1 cellular context compared by ENCODE assay signal in the genomic region with DNA sequence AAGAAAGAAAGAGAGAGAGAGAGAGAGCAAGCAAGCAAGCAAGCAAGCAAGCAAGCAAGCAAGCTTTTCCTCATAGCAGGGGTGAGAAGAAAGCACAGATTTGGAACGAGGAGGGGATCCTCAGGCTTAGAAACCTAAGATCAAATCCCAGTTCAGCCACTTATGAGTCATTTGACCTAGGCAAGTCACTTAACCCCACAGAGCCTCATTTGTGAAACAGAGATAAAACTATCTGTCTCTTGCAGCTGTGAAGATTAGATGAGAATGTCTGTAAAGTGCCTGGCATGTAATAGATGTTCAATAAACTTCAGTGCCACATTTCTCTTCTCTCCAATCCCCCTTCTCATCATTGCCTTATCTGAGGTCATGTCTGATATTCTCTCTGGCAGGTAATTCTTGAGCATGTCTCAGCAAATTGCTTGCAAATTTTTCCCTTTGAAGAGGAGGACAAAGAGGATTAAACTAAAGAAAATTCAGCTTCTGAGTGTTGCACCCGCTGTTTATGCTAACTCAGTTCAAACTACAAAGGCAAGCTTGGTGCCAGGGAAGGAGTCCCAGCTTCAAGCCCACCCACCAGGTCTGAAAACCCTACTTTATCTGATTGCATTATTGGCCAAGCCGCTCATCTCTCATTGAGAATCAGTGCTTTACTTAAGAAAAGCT.
TF ChIP-seq lines count a peak whose summit lies in the region.

No MANE protein-coding gene starts in this region.

TF ChIP-seq in H1, 55 proteins besides CTCF, POLR2A, EP300 and RAD21 (continued from another document):
- TF ChIP-seq, protein P1, sequence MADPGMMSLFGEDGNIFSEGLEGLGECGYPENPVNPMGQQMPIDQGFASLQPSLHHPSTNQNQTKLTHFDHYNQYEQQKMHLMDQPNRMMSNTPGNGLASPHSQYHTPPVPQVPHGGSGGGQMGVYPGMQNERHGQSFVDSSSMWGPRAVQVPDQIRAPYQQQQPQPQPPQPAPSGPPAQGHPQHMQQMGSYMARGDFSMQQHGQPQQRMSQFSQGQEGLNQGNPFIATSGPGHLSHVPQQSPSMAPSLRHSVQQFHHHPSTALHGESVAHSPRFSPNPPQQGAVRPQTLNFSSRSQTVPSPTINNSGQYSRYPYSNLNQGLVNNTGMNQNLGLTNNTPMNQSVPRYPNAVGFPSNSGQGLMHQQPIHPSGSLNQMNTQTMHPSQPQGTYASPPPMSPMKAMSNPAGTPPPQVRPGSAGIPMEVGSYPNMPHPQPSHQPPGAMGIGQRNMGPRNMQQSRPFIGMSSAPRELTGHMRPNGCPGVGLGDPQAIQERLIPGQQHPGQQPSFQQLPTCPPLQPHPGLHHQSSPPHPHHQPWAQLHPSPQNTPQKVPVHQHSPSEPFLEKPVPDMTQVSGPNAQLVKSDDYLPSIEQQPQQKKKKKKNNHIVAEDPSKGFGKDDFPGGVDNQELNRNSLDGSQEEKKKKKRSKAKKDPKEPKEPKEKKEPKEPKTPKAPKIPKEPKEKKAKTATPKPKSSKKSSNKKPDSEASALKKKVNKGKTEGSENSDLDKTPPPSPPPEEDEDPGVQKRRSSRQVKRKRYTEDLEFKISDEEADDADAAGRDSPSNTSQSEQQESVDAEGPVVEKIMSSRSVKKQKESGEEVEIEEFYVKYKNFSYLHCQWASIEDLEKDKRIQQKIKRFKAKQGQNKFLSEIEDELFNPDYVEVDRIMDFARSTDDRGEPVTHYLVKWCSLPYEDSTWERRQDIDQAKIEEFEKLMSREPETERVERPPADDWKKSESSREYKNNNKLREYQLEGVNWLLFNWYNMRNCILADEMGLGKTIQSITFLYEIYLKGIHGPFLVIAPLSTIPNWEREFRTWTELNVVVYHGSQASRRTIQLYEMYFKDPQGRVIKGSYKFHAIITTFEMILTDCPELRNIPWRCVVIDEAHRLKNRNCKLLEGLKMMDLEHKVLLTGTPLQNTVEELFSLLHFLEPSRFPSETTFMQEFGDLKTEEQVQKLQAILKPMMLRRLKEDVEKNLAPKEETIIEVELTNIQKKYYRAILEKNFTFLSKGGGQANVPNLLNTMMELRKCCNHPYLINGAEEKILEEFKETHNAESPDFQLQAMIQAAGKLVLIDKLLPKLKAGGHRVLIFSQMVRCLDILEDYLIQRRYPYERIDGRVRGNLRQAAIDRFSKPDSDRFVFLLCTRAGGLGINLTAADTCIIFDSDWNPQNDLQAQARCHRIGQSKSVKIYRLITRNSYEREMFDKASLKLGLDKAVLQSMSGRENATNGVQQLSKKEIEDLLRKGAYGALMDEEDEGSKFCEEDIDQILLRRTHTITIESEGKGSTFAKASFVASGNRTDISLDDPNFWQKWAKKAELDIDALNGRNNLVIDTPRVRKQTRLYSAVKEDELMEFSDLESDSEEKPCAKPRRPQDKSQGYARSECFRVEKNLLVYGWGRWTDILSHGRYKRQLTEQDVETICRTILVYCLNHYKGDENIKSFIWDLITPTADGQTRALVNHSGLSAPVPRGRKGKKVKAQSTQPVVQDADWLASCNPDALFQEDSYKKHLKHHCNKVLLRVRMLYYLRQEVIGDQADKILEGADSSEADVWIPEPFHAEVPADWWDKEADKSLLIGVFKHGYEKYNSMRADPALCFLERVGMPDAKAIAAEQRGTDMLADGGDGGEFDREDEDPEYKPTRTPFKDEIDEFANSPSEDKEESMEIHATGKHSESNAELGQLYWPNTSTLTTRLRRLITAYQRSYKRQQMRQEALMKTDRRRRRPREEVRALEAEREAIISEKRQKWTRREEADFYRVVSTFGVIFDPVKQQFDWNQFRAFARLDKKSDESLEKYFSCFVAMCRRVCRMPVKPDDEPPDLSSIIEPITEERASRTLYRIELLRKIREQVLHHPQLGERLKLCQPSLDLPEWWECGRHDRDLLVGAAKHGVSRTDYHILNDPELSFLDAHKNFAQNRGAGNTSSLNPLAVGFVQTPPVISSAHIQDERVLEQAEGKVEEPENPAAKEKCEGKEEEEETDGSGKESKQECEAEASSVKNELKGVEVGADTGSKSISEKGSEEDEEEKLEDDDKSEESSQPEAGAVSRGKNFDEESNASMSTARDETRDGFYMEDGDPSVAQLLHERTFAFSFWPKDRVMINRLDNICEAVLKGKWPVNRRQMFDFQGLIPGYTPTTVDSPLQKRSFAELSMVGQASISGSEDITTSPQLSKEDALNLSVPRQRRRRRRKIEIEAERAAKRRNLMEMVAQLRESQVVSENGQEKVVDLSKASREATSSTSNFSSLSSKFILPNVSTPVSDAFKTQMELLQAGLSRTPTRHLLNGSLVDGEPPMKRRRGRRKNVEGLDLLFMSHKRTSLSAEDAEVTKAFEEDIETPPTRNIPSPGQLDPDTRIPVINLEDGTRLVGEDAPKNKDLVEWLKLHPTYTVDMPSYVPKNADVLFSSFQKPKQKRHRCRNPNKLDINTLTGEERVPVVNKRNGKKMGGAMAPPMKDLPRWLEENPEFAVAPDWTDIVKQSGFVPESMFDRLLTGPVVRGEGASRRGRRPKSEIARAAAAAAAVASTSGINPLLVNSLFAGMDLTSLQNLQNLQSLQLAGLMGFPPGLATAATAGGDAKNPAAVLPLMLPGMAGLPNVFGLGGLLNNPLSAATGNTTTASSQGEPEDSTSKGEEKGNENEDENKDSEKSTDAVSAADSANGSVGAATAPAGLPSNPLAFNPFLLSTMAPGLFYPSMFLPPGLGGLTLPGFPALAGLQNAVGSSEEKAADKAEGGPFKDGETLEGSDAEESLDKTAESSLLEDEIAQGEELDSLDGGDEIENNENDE (IDR thresholded peaks at IDR 0.05; ENCODE audit: insufficient replicate concordance, low read length) = peak; percentile 27
- TF ChIP-seq POLR2AphosphoS5 (IDR thresholded peaks at IDR 0.05; ENCODE audit: low read depth, low read length) (no peak), NANOG (IDR thresholded peaks at IDR 0.05; ENCODE audit: insufficient read depth, low read depth, low read length, poor library complexity, severe bottlenecking) (peak; percentile 63)
